ENCODE assay signal across 1 cellular context in genomic region chr1:206660136-206660535, GRCh38.
TF ChIP-seq lines count a peak whose summit lies in the region.

No MANE protein-coding gene starts in this region.

TF ChIP-seq in GM12878, 131 proteins besides CTCF, POLR2A, EP300 and RAD21:
- TF ChIP-seq SIN3A (IDR thresholded peaks at IDR 0.05; ENCODE audit: low read depth, low read length) (no peak), RUNX3 (IDR thresholded peaks at IDR 0.05; ENCODE audit: low read length) (peak; percentile 34; the same call in 1 of the 2 replicates), ELK1 (IDR thresholded peaks at IDR 0.05; ENCODE audit: low read depth, low read length) (no peak), TCF12 (IDR thresholded peaks at IDR 0.05; ENCODE audit: low read depth, low read length) (peak; percentile 50; the same call in 1 of the 2 replicates)
